ENCODE assay signal across 1 cellular context in genomic region chr9:136306691-136307208, GRCh38.
TF ChIP-seq lines count a peak whose summit lies in the region.

No MANE protein-coding gene starts in this region.

TF ChIP-seq in GM12878, 131 proteins besides CTCF, POLR2A, EP300 and RAD21:
- no peak for TF ChIP-seq FOS (IDR thresholded peaks at IDR 0.05; ENCODE audit: borderline replicate concordance, extremely low read depth, insufficient read length)
- TF ChIP-seq NR2F1 (conservative IDR thresholded peaks at IDR 0.05): 0 out of 2 replicates have a peak, but pooled peaks have one; percentile 9
- TF ChIP-seq ZZZ3 (IDR thresholded peaks at IDR 0.05; ENCODE audit: control insufficient read depth, insufficient read length, low read depth): no peak
- no peak for TF ChIP-seq IRF3 (IDR thresholded peaks at IDR 0.05)
